Comparison of ENCODE assay signal across 7 cellular contexts in the genomic region with DNA sequence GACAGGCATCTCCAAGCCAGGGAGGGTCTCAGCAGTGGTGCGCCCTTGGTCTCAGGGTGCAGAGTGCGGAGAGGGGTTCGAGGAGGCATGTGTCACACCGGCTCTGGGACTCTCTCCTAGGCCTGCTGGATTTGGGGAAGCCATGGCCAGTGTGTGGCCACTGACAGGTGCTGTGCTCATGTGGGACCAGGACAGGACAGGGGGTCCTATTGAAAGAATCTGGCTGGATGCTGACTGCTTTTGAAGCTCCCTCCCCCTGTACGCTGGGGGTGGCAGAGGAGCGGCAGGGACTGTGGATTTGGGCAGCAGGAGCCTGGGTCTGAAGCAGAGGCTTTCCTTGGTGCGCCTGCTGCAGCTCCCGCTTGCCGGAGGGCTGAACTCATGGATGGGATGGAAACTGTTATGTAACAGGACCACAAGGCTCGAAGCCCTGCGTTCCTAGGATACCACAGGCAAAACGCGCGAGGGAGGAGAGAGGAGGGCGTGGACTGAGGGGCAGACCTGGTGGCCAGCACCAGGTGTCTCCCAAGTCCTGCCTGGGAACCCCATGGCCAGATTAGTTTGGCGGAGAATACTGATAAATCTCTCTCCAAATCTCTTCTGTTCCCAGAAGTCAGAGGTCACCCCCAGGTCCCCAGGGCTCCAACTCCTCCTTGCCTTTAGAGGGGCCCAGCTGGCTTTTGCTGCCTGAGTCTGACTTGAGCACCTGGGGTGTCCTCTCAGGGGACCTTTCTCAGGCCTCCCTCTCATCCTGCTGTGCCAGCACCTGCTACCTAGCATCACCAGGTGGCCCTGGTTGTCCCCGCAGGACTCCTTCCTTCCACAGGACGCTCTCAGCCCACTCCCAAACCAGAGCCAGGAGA. TPM values are rescaled to one million over a fixed set of nuclear protein-coding genes. Genes with fewer than 3 reads are reported as not detected.
A peak's percentile ranks its signal among the peaks of the same experiment; 100 is the strongest.
DNase-seq lines count a peak whose midpoint lies in the region; FAIRE-seq and TF ChIP-seq lines count a peak whose summit lies in the region.

No MANE protein-coding gene starts in this region.

- TF ChIP-seq CTCF in HEK293 (tag by site-specific recombination; IDR thresholded peaks at IDR 0.05) (no peak), hepatocyte (IDR thresholded peaks at IDR 0.05; ENCODE audit: poor library complexity) (no peak), spleen (IDR thresholded peaks at IDR 0.05 in 8 of 11, conservative IDR thresholded peaks at IDR 0.05 in 3 of 11) (peak in 1 of 11 experiments; percentile 0), MM.1S (IDR thresholded peaks at IDR 0.05; ENCODE audit: low read length) (no peak)

- H3K79me2 ChIP-seq in hepatocyte, result no peaks in the 10 kb centered on the region
- H3K79me2 ChIP-seq in MM.1S (ENCODE audit: low read length), result no peaks in the 10 kb centered on the region

- H3K4me2 ChIP-seq in hepatocyte (peak overlapping the region; percentile 65), MM.1S (ENCODE audit: low read depth, low read length) (no peak overlapping the region)

- TF ChIP-seq POLR2A in spleen (IDR thresholded peaks at IDR 0.05), result no peak

- FAIRE-seq in HTR-8/SVneo (lab: Jason Lieb, UNC), result no peak

- H3K4me1 ChIP-seq in HEK293 (ENCODE audit: control insufficient read depth, insufficient read depth, low read length) (peaks cover 11% of the 10 kb centered on the region), hepatocyte (ENCODE audit: insufficient read depth) (peaks cover 7% of the 10 kb centered on the region), spleen (peaks cover 7 to 30% (median 20%) of the 10 kb centered on the region in 6 donors), MM.1S (ENCODE audit: low read length) (no peaks in the 10 kb centered on the region)

- CTCF ChIA-PET in HEK293 (lab: Yijun Ruan, JAX), result interaction anchor here (0.6 to 0.8 kb wide), 3 partner anchors 11 to 376 kb away, joined by 3 to 4 read pairs (median 3); no protein-coding TSS in a partner anchor

- H3K36me3 ChIP-seq in HEK293 (ENCODE audit: control insufficient read depth in 2 of 2, insufficient read depth in 1 of 2, low read length in 2 of 2), result no peaks in the 10 kb centered on the region
- H3K36me3 ChIP-seq in hepatocyte (replicated peaks; ENCODE audit: insufficient read depth, low read depth), result no peaks in the 10 kb centered on the region
- no peaks in the 10 kb centered on the region for H3K36me3 ChIP-seq in spleen
- no peaks in the 10 kb centered on the region for H3K36me3 ChIP-seq in MM.1S (replicated peaks; ENCODE audit: insufficient read depth, low read length)

- intact Hi-C loops in spleen (cut with DNase I; ENCODE audit: low total_unique reads), result no loop called here

- H3K27ac ChIP-seq in HEK293 (ENCODE audit: extremely low read depth, low read depth, low read length) (peak overlapping the region; percentile 51; the same call in 1 of the 2 replicates), hepatocyte (no peak overlapping the region), spleen (peak overlapping the region in 7 of 8 donors; percentile 20 to 70 (median 58)), MM.1S (ENCODE audit: low read length) (no peak overlapping the region)

- WGBS in hepatocyte (ENCODE audit: low lambda C conversion rate, missing lambda C conversion rate), result 78% methylated on average over 18 of the region's 18 CpGs
- 52 to 89% (median 82%) methylated on average over 7 to 18 of the region's 18 CpGs for WGBS in spleen, 5 donors

- no peaks in the 10 kb centered on the region for H3F3A ChIP-seq in MM.1S (ENCODE audit: insufficient read depth, low read length)

- H3K27me3 ChIP-seq in hepatocyte (no peaks in the 10 kb centered on the region), spleen (replicated peaks in 1 of 7) (peaks cover 0 to 13% (median 0%) of the 10 kb centered on the region in 7 donors), MM.1S (replicated peaks; ENCODE audit: insufficient read depth, low read length) (0 out of 2 replicates have a peak, but pooled peaks cover 4% of the 10 kb centered on the region)

- peak; percentile 4 for DNase-seq in amniotic stem cell (lab: John Stamatoyannopoulos, UW)
- peak; percentile 47 for DNase-seq in hepatocyte (ENCODE audit: low spot score)
- DNase-seq in spleen, result no peak
- no peak for DNase-seq in activated CD4-positive, CD25-positive, alpha-beta regulatory T cell treated with anti-CD3 and anti-CD28 coated beads, Interleukin-2, amount 50 U/mL, for 72 hours
- no peak for DNase-seq in MM.1S
- no peak for DNase-seq in HTR-8/SVneo (ENCODE audit: insufficient read length, low spot score)

- H3K9me3 ChIP-seq in HEK293 (ENCODE audit: control insufficient read depth, insufficient read depth, low read depth, low read length) (no peaks in the 10 kb centered on the region), hepatocyte (ENCODE audit: low read depth) (no peaks in the 10 kb centered on the region), spleen (no peaks in the 10 kb centered on the region), MM.1S (replicated peaks; ENCODE audit: insufficient read depth, low read length) (no peaks in the 10 kb centered on the region)

- H3K9me2 ChIP-seq in hepatocyte (replicated peaks; ENCODE audit: insufficient read depth) (no peaks in the 10 kb centered on the region), MM.1S (replicated peaks; ENCODE audit: insufficient read depth, low read length) (no peaks in the 10 kb centered on the region)

- H2AFZ ChIP-seq in hepatocyte (no peak overlapping the region), MM.1S (ENCODE audit: low read length) (no peak overlapping the region)

- H3K4me3 ChIP-seq in HEK293 (ENCODE audit: low read depth, low read length) (0 out of 2 replicates have a peak overlapping the region, but pooled peaks have one; percentile 5), hepatocyte (no peak overlapping the region), spleen (peak overlapping the region; percentile 15 to 64 (median 38)), MM.1S (ENCODE audit: low read length) (no peak overlapping the region)

- POLR2A ChIA-PET in HEK293 (lab: Yijun Ruan, JAX), result interaction anchor here (0.8 to 2.9 kb wide), 11 partner anchors 8 to 101 kb away, joined by 3 to 32 read pairs (median 4); a partner anchor contains a TSS

- H3K9ac ChIP-seq in MM.1S (ENCODE audit: low read length), result no peak overlapping the region

- H4K20me1 ChIP-seq in hepatocyte (ENCODE audit: insufficient read depth, poor library complexity, severe bottlenecking) (no peaks in the 10 kb centered on the region), MM.1S (ENCODE audit: insufficient read depth, low read length) (no peaks in the 10 kb centered on the region)

TF ChIP-seq in HEK293, 187 proteins besides CTCF, POLR2A, EP300 and RAD21:
- TF ChIP-seq ZNF843 (tag by site-specific recombination; IDR thresholded peaks at IDR 0.05), result no peak
- TF ChIP-seq ZBTB17 (tag by site-specific recombination; IDR thresholded peaks at IDR 0.05), result 0 out of 2 replicates have a peak, but pooled peaks have one; percentile 7
- TF ChIP-seq ZIC2 (tag by site-specific recombination; IDR thresholded peaks at IDR 0.05), result peak; percentile 76
- TF ChIP-seq ZNF366 (tag by site-specific recombination; conservative IDR thresholded peaks at IDR 0.05), result no peak
- TF ChIP-seq, protein P1, sequence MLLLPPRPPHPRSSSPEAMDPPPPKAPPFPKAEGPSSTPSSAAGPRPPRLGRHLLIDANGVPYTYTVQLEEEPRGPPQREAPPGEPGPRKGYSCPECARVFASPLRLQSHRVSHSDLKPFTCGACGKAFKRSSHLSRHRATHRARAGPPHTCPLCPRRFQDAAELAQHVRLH (tag by site-specific recombination; IDR thresholded peaks at IDR 0.05), result no peak
- no peak for TF ChIP-seq ZNF544 (tag by site-specific recombination; IDR thresholded peaks at IDR 0.05)
- no peak for TF ChIP-seq GLI2 (tag by site-specific recombination; IDR thresholded peaks at IDR 0.05; ENCODE audit: borderline replicate concordance, low read depth)

RNA-seq across cellular contexts. Expression of a gene that starts 13.8 kb away (rescaled TPM):
- total RNA-seq in hepatocyte, result 5.5 and 8.9 TPM in 2 replicates
- polyA plus RNA-seq in hepatocyte, result 5.4 and 6.6 TPM in 2 replicates
- total RNA-seq in spleen, result 10 to 100 TPM in 6 of 7 donors, 1 to 10 TPM in 1; 7.6 to 29.9 (median 13.6) TPM
- polyA plus RNA-seq in spleen, result 1 to 10 TPM; 2.2 to 7.6 (median 3.0) TPM

Comparison
In these comparisons a context has a peak if more than half of its experiments do, and no peak if none do; other contexts are left out.
1. H3K27ac ChIP-seq: peak in HEK293 (single experiment) and spleen (7 of 8); none in hepatocyte (single experiment) and MM.1S (single experiment).
2. H3K4me3 ChIP-seq: peak in HEK293 (single experiment) and spleen (8 of 8); none in hepatocyte (single experiment) and MM.1S (single experiment).
3. DNase-seq: peak in amniotic stem cell (single experiment) and hepatocyte (single experiment); none in spleen (single experiment), activated CD4-positive, CD25-positive, alpha-beta regulatory T cell treated with anti-CD3 and anti-CD28 coated beads, Interleukin-2, amount 50 U/mL, for 72 hours (single experiment), MM.1S (single experiment) and HTR-8/SVneo (single experiment).